ENCODE assay signal across 9 cellular contexts in genomic region chr11:128610765-128611617, GRCh38. TPM values are rescaled to one million over a fixed set of nuclear protein-coding genes. Genes with fewer than 3 reads are reported as not detected.
DNase-seq lines count a peak whose midpoint lies in the region; ATAC-seq and TF ChIP-seq lines count a peak whose summit lies in the region.
"Had no signal": no experiment of that assay in that cellular context is flagged by ENCODE, and none has a peak within 500 bp of the region (broad histone marks: within the 10 kb centered on the region; RNA-seq: fewer than 3 reads in every experiment).

No MANE protein-coding gene starts in this region.

- no peaks in the 10 kb centered on the region for H3K9me2 ChIP-seq in PC-3 (replicated peaks; ENCODE audit: low read length)

- H3K4me3 Mint-ChIP-seq in activated CD4-positive, alpha-beta T cell treated with anti-CD3 and anti-CD28 coated beads, Interleukin-2, amount 10 ng/mL, durations not matched to agents 7 days and 5 days: peak overlapping the region; percentile 42

- TF ChIP-seq CTCF in PC-3 (conservative IDR thresholded peaks at IDR 0.05; ENCODE audit: low read depth, low read length): no peak

- H3F3A ChIP-seq in PC-3 (ENCODE audit: low read length, unreplicated experiment): no peaks in the 10 kb centered on the region

- intact Hi-C loops in left colon (cut with DNase I, micrococcal nuclease): no loop called here
- intact Hi-C loops in PC-3 (cut with micrococcal nuclease): no loop called here

- DNase-seq in SIG-M5 treated with dmso at 0.1 percent for 504 hours (lab: John Stamatoyannopoulos, UW; ENCODE audit: unreplicated experiment) (peak; percentile 2), SIG-M5 (lab: John Stamatoyannopoulos, UW) (no peak), left colon (peak; percentile 53 to 55), GOT3 (lab: John Stamatoyannopoulos, UW) (no peak), MG63 (no peak), PC-3 (no peak)
- DNase-seq in activated CD4-positive, alpha-beta T cell treated with anti-CD3 and anti-CD28 coated beads, Interleukin-2, amount 10 ng/mL, durations not matched to agents 7 days and 5 days: peak; percentile 65

- no peak overlapping the region for H3K4me2 ChIP-seq in PC-3 (ENCODE audit: low read length)
- H3K4me2 ChIP-seq: A549 had no signal

- no peak overlapping the region for H2AFZ ChIP-seq in PC-3 (ENCODE audit: low read length)

- no peak overlapping the region for H3K9ac ChIP-seq in PC-3 (ENCODE audit: low read length)

- H3K27me3 ChIP-seq in MG63 (no peaks in the 10 kb centered on the region), PC-3 (ENCODE audit: low read length) (no peaks in the 10 kb centered on the region)

- no peaks in the 10 kb centered on the region for H3K4me1 ChIP-seq in PC-3 (ENCODE audit: insufficient read depth, low read length)
- H3K4me1 ChIP-seq: A549 had no signal

- H3K36me3 ChIP-seq in MG63 (no peaks in the 10 kb centered on the region), PC-3 (ENCODE audit: low read depth, low read length) (no peaks in the 10 kb centered on the region)

- no peaks in the 10 kb centered on the region for H4K20me1 ChIP-seq in PC-3 (ENCODE audit: low read length)

- H3K9me3 Mint-ChIP-seq in activated CD4-positive, alpha-beta T cell treated with anti-CD3 and anti-CD28 coated beads, Interleukin-2, amount 10 ng/mL, durations not matched to agents 7 days and 5 days: no peaks in the 10 kb centered on the region

- H3K27ac Mint-ChIP-seq in activated CD4-positive, alpha-beta T cell treated with anti-CD3 and anti-CD28 coated beads, Interleukin-2, amount 10 ng/mL, durations not matched to agents 7 days and 5 days: peak overlapping the region; percentile 85

- POLR2A ChIA-PET in activated CD4-positive, alpha-beta T cell treated with anti-CD3 and anti-CD28 coated beads, Interleukin-2, amount 10 ng/mL, durations not matched to agents 7 days and 5 days (lab: Charles Lee): interaction anchor here (0.6 to 1.3 kb wide), 3 partner anchors 88 to 364 kb away, joined by 4 read pairs; no protein-coding TSS in a partner anchor
- POLR2A ChIA-PET in PC-3 (lab: Charles Lee; ENCODE audit: unreplicated experiment): no interaction called here

- no peak overlapping the region for H3K27ac ChIP-seq in PC-3 (ENCODE audit: low read length)
- H3K27ac ChIP-seq: A549 had no signal

- peak; percentile 93 for ATAC-seq in HG03135 (IDR thresholded peaks at IDR 0.05; ENCODE audit: unreplicated experiment)
- ATAC-seq in left colon: peak; percentile 51
- ATAC-seq in PC-3: no peak
- ATAC-seq: A549 had no signal

- no peaks in the 10 kb centered on the region for H3K79me2 ChIP-seq in PC-3 (ENCODE audit: low read length)

- H3K4me3 ChIP-seq in MG63 (no peak overlapping the region), PC-3 (ENCODE audit: low read length) (no peak overlapping the region)
- H3K4me3 ChIP-seq: A549 had no signal

- no peaks in the 10 kb centered on the region for H3K27me3 Mint-ChIP-seq in activated CD4-positive, alpha-beta T cell treated with anti-CD3 and anti-CD28 coated beads, Interleukin-2, amount 10 ng/mL, durations not matched to agents 7 days and 5 days

- CTCF ChIA-PET in activated CD4-positive, alpha-beta T cell treated with anti-CD3 and anti-CD28 coated beads, Interleukin-2, amount 10 ng/mL, durations not matched to agents 7 days and 5 days (lab: Charles Lee): interaction anchor here (0.6 to 4.4 kb wide), 10 partner anchors 8 to 437 kb away, joined by 3 to 24 read pairs (median 3); no protein-coding TSS in a partner anchor
- CTCF ChIA-PET in PC-3 (lab: Charles Lee): interaction anchor here (0.6 kb wide), 1 partner anchor 336 kb away, joined by 3 read pairs; no protein-coding TSS in a partner anchor

- H3K4me1 Mint-ChIP-seq in activated CD4-positive, alpha-beta T cell treated with anti-CD3 and anti-CD28 coated beads, Interleukin-2, amount 10 ng/mL, durations not matched to agents 7 days and 5 days: peaks cover 44% of the 10 kb centered on the region

- H3K9me3 ChIP-seq in MG63 (no peaks in the 10 kb centered on the region), PC-3 (ENCODE audit: low read length) (no peaks in the 10 kb centered on the region)
- H3K9me3 ChIP-seq: A549 had no signal

- H3K36me3 Mint-ChIP-seq in activated CD4-positive, alpha-beta T cell treated with anti-CD3 and anti-CD28 coated beads, Interleukin-2, amount 10 ng/mL, durations not matched to agents 7 days and 5 days (ENCODE audit: low read depth): no peaks in the 10 kb centered on the region

- no TSS peak for BruUV-seq in PC-3 (replicated peaks; lab: Mats Ljungman, UMichigan)

RNA-seq across cellular contexts. Expression of gene ETS1, which starts 23.6 kb away (rescaled TPM):
- 100 to 1,000 TPM; 580 to 648 TPM for total RNA-seq in activated CD4-positive, alpha-beta T cell treated with anti-CD3 and anti-CD28 coated beads, Interleukin-2, amount 10 ng/mL, durations not matched to agents 7 days and 5 days
- 10 to 100 TPM; 23.0 to 38.0 TPM for total RNA-seq in left colon
- 69.8 and 70.5 TPM in 2 replicates for total RNA-seq in MG63 (2014; rRNA removed; shearing (Covaris generic); ENCODE audit: low replicate concordance)
- total RNA-seq in PC-3 (2014; rRNA removed): 52.0 and 59.5 TPM in 2 replicates

Comparison
In these comparisons a context has a peak if more than half of its experiments do, and no peak if none do; other contexts are left out.
1. DNase-seq: peak in SIG-M5 treated with dmso at 0.1 percent for 504 hours (single experiment), activated CD4-positive, alpha-beta T cell treated with anti-CD3 and anti-CD28 coated beads, Interleukin-2, amount 10 ng/mL, durations not matched to agents 7 days and 5 days (single experiment) and left colon (2 of 2); none in SIG-M5 (single experiment), GOT3 (single experiment), MG63 (single experiment) and PC-3 (single experiment).